11 cellular contexts compared by ENCODE assay signal in the genomic region with DNA sequence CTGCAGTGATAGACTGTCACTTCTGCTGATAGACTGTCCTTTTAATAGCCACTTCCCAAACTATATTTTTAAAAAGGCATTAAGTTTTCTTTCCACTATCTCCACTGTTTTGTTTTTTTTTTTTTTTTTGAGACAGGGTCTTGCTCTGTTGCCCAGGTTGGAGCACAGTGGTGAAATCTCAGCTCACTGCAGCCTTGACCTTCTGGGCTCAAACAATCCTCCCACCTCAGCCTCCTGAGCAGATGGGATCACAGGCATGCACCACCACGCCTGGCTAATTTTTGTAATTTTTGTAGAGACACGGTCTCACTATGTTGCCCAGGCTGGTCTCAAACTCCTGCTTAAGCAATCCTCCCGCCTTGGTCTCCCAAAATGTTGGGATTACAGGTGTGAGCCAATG. TPM values are rescaled to one million over a fixed set of nuclear protein-coding genes. Genes with fewer than 3 reads are reported as not detected.
"Had no signal": no experiment of that assay in that cellular context is flagged by ENCODE, and none has a peak within 500 bp of the region (broad histone marks: within the 10 kb centered on the region; RNA-seq: fewer than 3 reads in every experiment).

No MANE protein-coding gene starts in this region.

RNA-seq across cellular contexts. Expression of a gene that starts 7.1 kb away (rescaled TPM):
- total RNA-seq: hepatocyte, kidney, left colon, left lobe of liver, lung microvascular endothelial cell, mesenteric fat pad, mesothelial cell of epicardium, mucosa of descending colon had no signal
- polyA plus RNA-seq: immature natural killer cell, keratinocyte, mammary epithelial cell had no signal
